ENCODE assay signal across 8 cellular contexts in the genomic region with DNA sequence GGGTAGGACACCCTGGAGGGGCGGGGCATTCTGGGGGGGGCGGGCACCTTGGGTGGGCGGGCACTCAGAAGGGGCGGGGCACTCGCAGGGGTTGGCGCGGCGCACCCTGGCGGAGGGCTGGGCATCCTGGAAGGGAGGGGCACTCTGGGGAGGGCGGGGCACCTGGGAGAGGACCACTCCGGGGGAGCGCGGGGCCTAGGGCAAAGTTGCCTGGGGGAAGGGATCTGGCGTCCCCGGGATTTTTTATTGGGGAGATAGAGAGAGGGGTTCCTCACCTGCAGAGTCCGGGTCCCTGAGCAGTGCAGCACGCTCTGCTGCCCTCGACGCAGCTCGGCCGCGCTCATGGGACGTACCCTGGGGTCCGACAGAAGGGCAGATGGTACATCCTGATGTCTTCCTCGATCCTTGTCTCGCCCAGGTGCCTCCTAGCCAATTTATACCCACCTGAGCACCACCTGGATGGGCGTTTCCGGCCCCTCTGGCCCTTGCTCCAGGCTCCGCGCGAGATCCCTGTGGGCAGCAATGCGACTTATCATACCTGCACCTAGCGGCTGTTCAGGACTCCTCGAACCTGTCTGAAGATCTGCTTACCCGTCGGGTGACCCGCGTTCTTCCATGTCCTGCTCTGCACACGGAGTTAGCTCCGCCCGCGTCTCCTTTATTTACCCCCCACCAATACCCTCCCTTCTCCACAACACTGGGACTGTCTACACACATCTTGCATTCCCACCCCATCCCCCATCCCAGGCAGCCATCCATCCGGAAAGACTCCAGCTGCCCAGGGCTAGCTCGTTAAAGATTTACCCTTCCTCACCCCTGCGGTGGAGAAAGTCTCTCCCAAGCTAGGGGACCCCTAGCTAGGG. TPM values are rescaled to one million over a fixed set of nuclear protein-coding genes. Genes with fewer than 3 reads are reported as not detected.
DNase-seq lines count a peak whose midpoint lies in the region; ATAC-seq, FAIRE-seq and TF ChIP-seq lines count a peak whose summit lies in the region.

Gene KIF12 (minus strand): TSS at position 633 of the 863 bp plus-strand sequence. CDS start 16 bp downstream, at position 617.

- peaks cover 35% of the 10 kb centered on the region for H3K27me3 Mint-ChIP-seq in activated T-helper 17 cell treated with anti-CD3 and anti-CD28 coated beads, Interleukin-2, amount 50 U/mL, for 72 hours

- H3K4me3 Mint-ChIP-seq in activated T-helper 17 cell treated with anti-CD3 and anti-CD28 coated beads, Interleukin-2, amount 50 U/mL, for 72 hours = peak within 1 kb of the TSS; percentile 19

- WGBS in A549 (ENCODE audit: missing lambda C conversion rate) = 28% methylated on average over 29 of the region's 45 CpGs
- WGBS in hepatocyte (ENCODE audit: low lambda C conversion rate, missing lambda C conversion rate) = 12% methylated on average over 30 of the region's 45 CpGs
- 7 to 24% methylated on average over 45 of the region's 45 CpGs for WGBS in sigmoid colon, 2 donors

- H3K4me1 ChIP-seq in A549 (peaks cover 27% of the 10 kb centered on the region), HUES6 (ENCODE audit: control insufficient read depth, insufficient read depth, low read length) (peaks cover 5% of the 10 kb centered on the region; the same call in 1 of the 2 replicates), hepatocyte (ENCODE audit: insufficient read depth) (peaks cover 4% of the 10 kb centered on the region), sigmoid colon (peaks cover 0 to 17% (median 13%) of the 10 kb centered on the region in 4 donors)

- no peaks in the 10 kb centered on the region for H3K9me2 ChIP-seq in hepatocyte (replicated peaks; ENCODE audit: insufficient read depth)

- H2AFZ ChIP-seq in hepatocyte = peak within 1 kb of the TSS; percentile 66

- no peaks in the 10 kb centered on the region for H3K79me2 ChIP-seq in hepatocyte

- no peak for TF ChIP-seq RAD21 in A549 (conservative IDR thresholded peaks at IDR 0.05 in 1 of 2, IDR thresholded peaks at IDR 0.05 in 1 of 2)

- H3K4me2 ChIP-seq in A549 (peak within 1 kb of the TSS; percentile 99), hepatocyte (peak within 1 kb of the TSS; percentile 98)

- H3K27me3 ChIP-seq in HUES6 (ENCODE audit: control insufficient read depth, insufficient read depth, low read length) = peaks cover 40% of the 10 kb centered on the region
- H3K27me3 ChIP-seq in hepatocyte = peaks cover 4% of the 10 kb centered on the region
- peaks cover 20 to 48% (median 26%) of the 10 kb centered on the region in 3 donors for H3K27me3 ChIP-seq in sigmoid colon

- no peak for FAIRE-seq in A549 (lab: Jason Lieb, UNC)

- TF ChIP-seq POLR2A in A549 (IDR thresholded peaks at IDR 0.05; ENCODE audit: low read length) = no peak
- no peak for TF ChIP-seq POLR2A in sigmoid colon (IDR thresholded peaks at IDR 0.05)

- intact Hi-C loops in sigmoid colon (cut with DNase I) = no loop called here

- H3K9me3 ChIP-seq in A549 (peaks cover 29% of the 10 kb centered on the region), HUES6 (ENCODE audit: control insufficient read depth, insufficient read depth, low read depth, low read length) (peaks cover 6% of the 10 kb centered on the region; the same call in 1 of the 2 replicates), hepatocyte (ENCODE audit: low read depth) (peaks cover 9% of the 10 kb centered on the region), sigmoid colon (peaks cover 0 to 5% (median 0%) of the 10 kb centered on the region in 4 donors)

- no peaks in the 10 kb centered on the region for H3K36me3 Mint-ChIP-seq in activated T-helper 17 cell treated with anti-CD3 and anti-CD28 coated beads, Interleukin-2, amount 50 U/mL, for 72 hours (ENCODE audit: low read depth)

- peak within 1 kb of the TSS; percentile 71 to 91 for H3K27ac ChIP-seq in A549
- H3K27ac ChIP-seq in HUES6 (ENCODE audit: low read depth, low read length) = no peak within 1 kb of the TSS
- H3K27ac ChIP-seq in hepatocyte = peak within 1 kb of the TSS; percentile 80
- no peak within 1 kb of the TSS for H3K27ac ChIP-seq in sigmoid colon

- no peaks in the 10 kb centered on the region for H4K20me1 ChIP-seq in hepatocyte (ENCODE audit: insufficient read depth, poor library complexity, severe bottlenecking)

- TF ChIP-seq CTCF in A549 (IDR thresholded peaks at IDR 0.05) = no peak
- no peak for TF ChIP-seq CTCF in hepatocyte (IDR thresholded peaks at IDR 0.05; ENCODE audit: poor library complexity)
- no peak for TF ChIP-seq CTCF in sigmoid colon (IDR thresholded peaks at IDR 0.05)

- H3K36me3 ChIP-seq in HUES6 (ENCODE audit: control insufficient read depth, insufficient read depth, low read length) (no peaks in the 10 kb centered on the region), hepatocyte (replicated peaks; ENCODE audit: insufficient read depth, low read depth) (no peaks in the 10 kb centered on the region), sigmoid colon (no peaks in the 10 kb centered on the region)

- peaks cover 4% of the 10 kb centered on the region for H3K4me1 Mint-ChIP-seq in activated T-helper 17 cell treated with anti-CD3 and anti-CD28 coated beads, Interleukin-2, amount 50 U/mL, for 72 hours

- H3K27ac Mint-ChIP-seq in activated T-helper 17 cell treated with anti-CD3 and anti-CD28 coated beads, Interleukin-2, amount 50 U/mL, for 72 hours = no peak within 1 kb of the TSS

- H3K9me3 Mint-ChIP-seq in activated T-helper 17 cell treated with anti-CD3 and anti-CD28 coated beads, Interleukin-2, amount 50 U/mL, for 72 hours = peaks cover 5% of the 10 kb centered on the region

- CTCF ChIA-PET in A549 (lab: Yijun Ruan, JAX) = interaction anchor here (1.5 to 6.2 kb wide), 6 partner anchors 8 to 192 kb away, joined by 7 to 80 read pairs (median 24); no protein-coding TSS in a partner anchor

- H3K9ac ChIP-seq in HUES6 (ENCODE audit: low read length) = peak within 1 kb of the TSS; percentile 31

- POLR2A ChIA-PET in A549 (lab: Yijun Ruan, JAX) = no interaction called here

- TF ChIP-seq EP300 in A549 (IDR thresholded peaks at IDR 0.05) (no peak), sigmoid colon (IDR thresholded peaks at IDR 0.05) (no peak)

- H3K4me3 ChIP-seq in A549 (peak within 1 kb of the TSS; percentile 84), HUES6 (ENCODE audit: low read depth, low read length) (peak within 1 kb of the TSS; percentile 62), hepatocyte (peak within 1 kb of the TSS; percentile 61), sigmoid colon (peak within 1 kb of the TSS in 3 of 4 donors; percentile 33 to 48 (median 41))

- DNase-seq in A549 (ENCODE audit: low read depth in 1 of 2, low spot score in 1 of 2) (peak; percentile 57 to 70), hepatocyte (ENCODE audit: low spot score) (peak; percentile 91), sigmoid colon (no peak), NOMO-1 (lab: John Stamatoyannopoulos, UW; ENCODE audit: unreplicated experiment in 2 of 2) (no peak), UCSD-AML1 (lab: John Stamatoyannopoulos, UW; ENCODE audit: unreplicated experiment) (no peak), epidermal melanocyte (ENCODE audit: insufficient read length, low spot score) (no peak)

- ATAC-seq in A549 = peak; percentile 69 to 87
- peak; percentile 39 for ATAC-seq in activated T-helper 17 cell treated with anti-CD3 and anti-CD28 coated beads, Interleukin-2, amount 50 U/mL, for 72 hours (replicated peaks)

TF ChIP-seq in A549, 52 proteins besides CTCF, POLR2A, EP300 and RAD21:
- TF ChIP-seq REST (IDR thresholded peaks at IDR 0.05) (no peak), MAX (IDR thresholded peaks at IDR 0.05) (0 out of 2 replicates have a peak, but pooled peaks have one; percentile 23)

RNA-seq across cellular contexts. Expression of gene KIF12, which starts in this region (rescaled TPM):
- polyA plus RNA-seq in A549 (2011; rRNA removed) (6.2 and 6.3 TPM in 2 replicates), A549 (2017; fragmentation: RNase III; extraction: RNeasy Plus Mini Kit Qiagen cat#74134 plus additional on column Dnase treatment) (4.4 to 6.0 TPM (median 5.2 TPM) in 3 replicates), hepatocyte (96.5 and 97.3 TPM in 2 replicates), sigmoid colon (1 to 10 TPM; 2.5 to 6.9 (median 4.8) TPM)
- 3.5 and 6.1 TPM in 2 replicates for polyA plus RNA-seq in A549 (2012; cell fraction: cytosol; rRNA removed)
- polyA plus RNA-seq in A549 (2012; cell fraction: nucleus; rRNA removed) = 17.1 and 24.5 TPM in 2 replicates
- 4.5 and 9.5 TPM in 2 replicates for polyA minus RNA-seq in A549 (2011; rRNA and poly(A)+ RNA removed)
- not detected for total RNA-seq in activated T-helper 17 cell treated with anti-CD3 and anti-CD28 coated beads, Interleukin-2, amount 50 U/mL, for 72 hours
- total RNA-seq in hepatocyte (31.9 and 39.9 TPM in 2 replicates), sigmoid colon (1 to 10 TPM in 1 of 4 donors, not detected in 3; 1.4 TPM)

Comparison
In these comparisons a context has a peak if more than half of its experiments do, and no peak if none do; other contexts are left out.
1. RNA of gene KIF12 (total RNA-seq): 31.9 to 39.9 TPM in hepatocyte; not detected in activated T-helper 17 cell treated with anti-CD3 and anti-CD28 coated beads, Interleukin-2, amount 50 U/mL, for 72 hours and 1.4 TPM in sigmoid colon; every median in the first group is over 10 times any median in the second.
2. Peak in ATAC-seq in activated T-helper 17 cell treated with anti-CD3 and anti-CD28 coated beads, Interleukin-2, amount 50 U/mL, for 72 hours; RNA of the gene not detected or under 1 TPM.
3. DNase-seq: peak in A549 (2 of 2) and hepatocyte (single experiment); none in sigmoid colon (single experiment), NOMO-1 (0 of 2), UCSD-AML1 (single experiment) and epidermal melanocyte (single experiment).
4. H3K27ac ChIP-seq: peak in A549 (2 of 2) and hepatocyte (single experiment); none in HUES6 (single experiment) and sigmoid colon (0 of 4).
5. Peak in every context shown above with its lines, with median percentiles within 50 percentile points of each other: H3K4me3 ChIP-seq.